Comparison of ENCODE assay signal across 9 cellular contexts in genomic region chr2:10935953-10936942, GRCh38. TPM values are rescaled to one million over a fixed set of nuclear protein-coding genes. Genes with fewer than 3 reads are reported as not detected.
DNase-seq lines count a peak whose midpoint lies in the region; ATAC-seq and TF ChIP-seq lines count a peak whose summit lies in the region.
"Had no signal": no experiment of that assay in that cellular context is flagged by ENCODE, and none has a peak within 500 bp of the region (broad histone marks: within the 10 kb centered on the region; RNA-seq: fewer than 3 reads in every experiment).

No MANE protein-coding gene starts in this region.

- no peak overlapping the region for H3K4me3 ChIP-seq in epithelial cell of proximal tubule (ENCODE audit: low read depth, low read length)
- H3K4me3 ChIP-seq: suprapubic skin had no signal

- DNase-seq in NCI-H2029 (lab: John Stamatoyannopoulos, UW) (peak; percentile 40), NCI-H2029 treated with DMSO at 0.1 percent for 48 hours (lab: John Stamatoyannopoulos, UW) (no peak), NCI-H774 (lab: John Stamatoyannopoulos, UW) (peak; percentile 39), epithelial cell of proximal tubule (ENCODE audit: low read depth) (peak; percentile 91), pulmonary artery endothelial cell (ENCODE audit: low read depth, low spot score) (peak; percentile 91), GM19238 (ENCODE audit: insufficient read length, low spot score) (no peak)
- no peak for DNase-seq in stimulated activated naive CD4-positive, alpha-beta T cell (lab: John Stamatoyannopoulos, UW)

- TF ChIP-seq CTCF in epithelial cell of proximal tubule (conservative IDR thresholded peaks at IDR 0.05; ENCODE audit: low read depth, low read length), result no peak

- no peak for ATAC-seq in HG03354 (IDR thresholded peaks at IDR 0.05; ENCODE audit: poor library complexity, severe bottlenecking, unreplicated experiment)

RNA-seq across cellular contexts. Expression of gene KCNF1, which starts 24.5 kb away (rescaled TPM):
- 0.36 and 1.3 TPM in 2 replicates for total RNA-seq in epithelial cell of proximal tubule
- 0.04 and 0.20 TPM in 2 replicates for total RNA-seq in pulmonary artery endothelial cell
- total RNA-seq: suprapubic skin had no signal

Comparison
In these comparisons a context has a peak if more than half of its experiments do, and no peak if none do; other contexts are left out.
1. DNase-seq: peak in NCI-H2029 (single experiment), NCI-H774 (single experiment), epithelial cell of proximal tubule (single experiment) and pulmonary artery endothelial cell (single experiment); none in NCI-H2029 treated with DMSO at 0.1 percent for 48 hours (single experiment), stimulated activated naive CD4-positive, alpha-beta T cell (0 of 6) and GM19238 (single experiment).